12 cellular contexts compared by ENCODE assay signal in the genomic region with DNA sequence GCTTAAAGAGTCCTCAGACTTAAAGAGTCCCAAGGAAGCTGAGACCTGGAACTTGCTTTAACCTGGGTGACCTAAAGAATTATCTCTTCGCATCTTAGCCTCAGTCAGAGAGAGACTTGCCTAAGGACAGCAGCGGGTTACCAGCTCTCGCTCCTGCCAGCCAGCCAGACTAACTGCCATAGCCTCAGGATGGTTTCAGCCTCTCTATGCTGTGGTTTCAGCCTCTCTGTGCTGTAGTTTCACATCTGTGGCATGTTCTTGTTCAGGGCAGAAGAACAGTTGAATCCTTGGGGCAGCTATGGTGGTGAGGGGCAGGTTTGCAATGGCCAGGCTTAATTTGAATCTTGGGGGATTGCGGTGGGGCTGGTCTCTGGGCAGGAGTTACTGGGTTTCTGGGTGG. TPM values are rescaled to one million over a fixed set of nuclear protein-coding genes. Genes with fewer than 3 reads are reported as not detected.
A peak's percentile ranks its signal among the peaks of the same experiment; 100 is the strongest.
DNase-seq lines count a peak whose midpoint lies in the region; ATAC-seq and TF ChIP-seq lines count a peak whose summit lies in the region.
"Had no signal": no experiment of that assay in that cellular context is flagged by ENCODE, and none has a peak within 500 bp of the region (broad histone marks: within the 10 kb centered on the region; RNA-seq: fewer than 3 reads in every experiment).

No MANE protein-coding gene starts in this region.

- CTCF ChIA-PET in activated CD4-positive, alpha-beta memory T cell treated with anti-CD3 and anti-CD28 coated beads for 36 hours (lab: Charles Lee), result interaction anchor here (1.2 to 3.2 kb wide), 3 partner anchors 27 to 152 kb away, joined by 5 to 37 read pairs (median 9); no protein-coding TSS in a partner anchor

- H3K27me3 Mint-ChIP-seq in activated CD4-positive, alpha-beta T cell treated with anti-CD3 and anti-CD28 coated beads, Interleukin-2, amount 10 ng/mL, durations not matched to agents 24 days and 14 days, result no peaks in the 10 kb centered on the region
- H3K27me3 Mint-ChIP-seq in activated CD4-positive, alpha-beta memory T cell treated with anti-CD3 and anti-CD28 coated beads for 36 hours, result no peaks in the 10 kb centered on the region
- H3K27me3 Mint-ChIP-seq in stimulated activated naive CD8-positive, alpha-beta T cell treated with anti-CD3 and anti-CD28 coated beads, Interleukin-15, amount 100 ng/mL, for 72 hours, result no peaks in the 10 kb centered on the region

- H3K27ac Mint-ChIP-seq in activated CD4-positive, alpha-beta T cell treated with anti-CD3 and anti-CD28 coated beads, Interleukin-2, amount 10 ng/mL, durations not matched to agents 24 days and 14 days, result peak overlapping the region; percentile 52
- H3K27ac Mint-ChIP-seq in activated CD4-positive, alpha-beta memory T cell treated with anti-CD3 and anti-CD28 coated beads for 36 hours, result peak overlapping the region; percentile 14
- peak overlapping the region; percentile 27 to 67 for H3K27ac Mint-ChIP-seq in stimulated activated naive CD8-positive, alpha-beta T cell treated with anti-CD3 and anti-CD28 coated beads, Interleukin-15, amount 100 ng/mL, for 72 hours

- DNase-seq in activated CD4-positive, alpha-beta T cell treated with anti-CD3 and anti-CD28 coated beads, Interleukin-2, amount 10 ng/mL, durations not matched to agents 24 days and 14 days, result no peak
- DNase-seq in activated CD4-positive, alpha-beta T cell treated with anti-CD3 and anti-CD28 coated beads, Interleukin-2, amount 50 U/mL, for 4 hours, result no peak
- no peak for DNase-seq in activated CD4-positive, alpha-beta memory T cell treated with anti-CD3 and anti-CD28 coated beads for 36 hours
- no peak for DNase-seq in fibroblast of the aortic adventitia (ENCODE audit: low read depth)
- no peak for DNase-seq in stimulated activated naive CD8-positive, alpha-beta T cell treated with anti-CD3 and anti-CD28 coated beads, Interleukin-15, amount 100 ng/mL, for 72 hours
- DNase-seq in H7, result no peak
- DNase-seq: kidney glomerular epithelial cell, NCI-H2171 treated with DMSO at 0.1 percent for 48 hours, T1000 had no signal

- no peak for ATAC-seq in stimulated activated naive CD8-positive, alpha-beta T cell treated with anti-CD3 and anti-CD28 coated beads, Interleukin-15, amount 100 ng/mL, for 72 hours
- ATAC-seq in GM18511 (IDR thresholded peaks at IDR 0.05; ENCODE audit: unreplicated experiment) (no peak), HG02798 (IDR thresholded peaks at IDR 0.05; ENCODE audit: poor library complexity, unreplicated experiment) (no peak)
- ATAC-seq: body of pancreas had no signal

- no peaks in the 10 kb centered on the region for H3K27me3 ChIP-seq in H7 (ENCODE audit: control insufficient read depth, insufficient read depth, low read length)
- H3K27me3 ChIP-seq: body of pancreas had no signal

- H3K4me1 Mint-ChIP-seq in activated CD4-positive, alpha-beta T cell treated with anti-CD3 and anti-CD28 coated beads, Interleukin-2, amount 10 ng/mL, durations not matched to agents 24 days and 14 days, result peaks cover 48% of the 10 kb centered on the region
- peaks cover 64% of the 10 kb centered on the region for H3K4me1 Mint-ChIP-seq in activated CD4-positive, alpha-beta memory T cell treated with anti-CD3 and anti-CD28 coated beads for 36 hours (ENCODE audit: low read depth)
- peaks cover 83% of the 10 kb centered on the region for H3K4me1 Mint-ChIP-seq in stimulated activated naive CD8-positive, alpha-beta T cell treated with anti-CD3 and anti-CD28 coated beads, Interleukin-15, amount 100 ng/mL, for 72 hours

- no peak for TF ChIP-seq CTCF in fibroblast of the aortic adventitia (IDR thresholded peaks at IDR 0.05; ENCODE audit: insufficient read depth, low read length)

- no peaks in the 10 kb centered on the region for H3K36me3 ChIP-seq in H7 (replicated peaks; ENCODE audit: control insufficient read depth, insufficient read depth, low read length)

- intact Hi-C loops in activated CD4-positive, alpha-beta T cell treated with anti-CD3 and anti-CD28 coated beads, Interleukin-2, amount 10 ng/mL, durations not matched to agents 24 days and 14 days (cut with micrococcal nuclease), result no loop called here
- intact Hi-C loops in activated CD4-positive, alpha-beta memory T cell treated with anti-CD3 and anti-CD28 coated beads for 36 hours (cut with micrococcal nuclease), result no loop called here

- H3K36me3 Mint-ChIP-seq in activated CD4-positive, alpha-beta T cell treated with anti-CD3 and anti-CD28 coated beads, Interleukin-2, amount 10 ng/mL, durations not matched to agents 24 days and 14 days (ENCODE audit: low read depth), result peaks cover 25% of the 10 kb centered on the region
- peaks cover 20% of the 10 kb centered on the region for H3K36me3 Mint-ChIP-seq in activated CD4-positive, alpha-beta memory T cell treated with anti-CD3 and anti-CD28 coated beads for 36 hours

- peak overlapping the region; percentile 83 for H3K4me3 Mint-ChIP-seq in activated CD4-positive, alpha-beta T cell treated with anti-CD3 and anti-CD28 coated beads, Interleukin-2, amount 10 ng/mL, durations not matched to agents 24 days and 14 days
- no peak overlapping the region for H3K4me3 Mint-ChIP-seq in activated CD4-positive, alpha-beta memory T cell treated with anti-CD3 and anti-CD28 coated beads for 36 hours
- peak overlapping the region; percentile 42 to 57 for H3K4me3 Mint-ChIP-seq in stimulated activated naive CD8-positive, alpha-beta T cell treated with anti-CD3 and anti-CD28 coated beads, Interleukin-15, amount 100 ng/mL, for 72 hours

- H3K4me3 ChIP-seq in fibroblast of the aortic adventitia (ENCODE audit: low read depth, low read length) (peak overlapping the region; percentile 33), H7 (ENCODE audit: insufficient read depth, low read depth, low read length) (no peak overlapping the region)
- H3K4me3 ChIP-seq: body of pancreas had no signal

- no peaks in the 10 kb centered on the region for H3K9me3 Mint-ChIP-seq in activated CD4-positive, alpha-beta T cell treated with anti-CD3 and anti-CD28 coated beads, Interleukin-2, amount 10 ng/mL, durations not matched to agents 24 days and 14 days
- no peaks in the 10 kb centered on the region for H3K9me3 Mint-ChIP-seq in activated CD4-positive, alpha-beta memory T cell treated with anti-CD3 and anti-CD28 coated beads for 36 hours
- H3K9me3 Mint-ChIP-seq in stimulated activated naive CD8-positive, alpha-beta T cell treated with anti-CD3 and anti-CD28 coated beads, Interleukin-15, amount 100 ng/mL, for 72 hours, result no peaks in the 10 kb centered on the region

- POLR2A ChIA-PET in activated CD4-positive, alpha-beta memory T cell treated with anti-CD3 and anti-CD28 coated beads for 36 hours (lab: Charles Lee), result interaction anchor here (1.2 to 4.4 kb wide), 4 partner anchors 27 to 118 kb away, joined by 3 to 26 read pairs (median 4); no protein-coding TSS in a partner anchor

RNA-seq across cellular contexts. Expression of a gene that starts 2.3 kb away (rescaled TPM):
- total RNA-seq in activated CD4-positive, alpha-beta T cell treated with anti-CD3 and anti-CD28 coated beads, Interleukin-2, amount 10 ng/mL, durations not matched to agents 24 days and 14 days, result 46.7 and 46.8 TPM in 2 replicates
- total RNA-seq in activated CD4-positive, alpha-beta memory T cell treated with anti-CD3 and anti-CD28 coated beads for 36 hours, result 10 to 100 TPM; 34.7 to 37.9 TPM
- 42.7 and 172 TPM in 2 replicates for total RNA-seq in fibroblast of the aortic adventitia (ENCODE audit: low replicate concordance)
- total RNA-seq in H7 (2014; rRNA removed; shearing (Covaris generic)), result 24.5 and 37.1 TPM in 2 replicates

RNA-seq across cellular contexts. Expression of a gene that starts 6.3 kb away (rescaled TPM):
- total RNA-seq in activated CD4-positive, alpha-beta T cell treated with anti-CD3 and anti-CD28 coated beads, Interleukin-2, amount 10 ng/mL, durations not matched to agents 24 days and 14 days, result 15.5 and 16.8 TPM in 2 replicates
- 10 to 100 TPM; 14.4 to 16.1 TPM for total RNA-seq in activated CD4-positive, alpha-beta memory T cell treated with anti-CD3 and anti-CD28 coated beads for 36 hours
- 0.41 and 5.8 TPM in 2 replicates for total RNA-seq in fibroblast of the aortic adventitia (ENCODE audit: low replicate concordance)
- 0.73 and 0.81 TPM in 2 replicates for total RNA-seq in H7 (2014; rRNA removed; shearing (Covaris generic))

RNA-seq across cellular contexts. Expression of a gene that starts 33.9 kb away (rescaled TPM):
- total RNA-seq in activated CD4-positive, alpha-beta T cell treated with anti-CD3 and anti-CD28 coated beads, Interleukin-2, amount 10 ng/mL, durations not matched to agents 24 days and 14 days, result 410 and 411 TPM in 2 replicates
- total RNA-seq in activated CD4-positive, alpha-beta memory T cell treated with anti-CD3 and anti-CD28 coated beads for 36 hours, result 100 to 1,000 TPM; 593 to 683 TPM
- 527 and 883 TPM in 2 replicates for total RNA-seq in fibroblast of the aortic adventitia (ENCODE audit: low replicate concordance)
- 6.4 and 10.6 TPM in 2 replicates for total RNA-seq in H7 (2014; rRNA removed; shearing (Covaris generic))

RNA-seq across cellular contexts. Expression of a gene that starts 34.2 kb away (rescaled TPM):
- 1.2 and 1.6 TPM in 2 replicates for total RNA-seq in activated CD4-positive, alpha-beta T cell treated with anti-CD3 and anti-CD28 coated beads, Interleukin-2, amount 10 ng/mL, durations not matched to agents 24 days and 14 days
- total RNA-seq in activated CD4-positive, alpha-beta memory T cell treated with anti-CD3 and anti-CD28 coated beads for 36 hours, result under 1 TPM; 0.73 to 1.00 TPM
- total RNA-seq in fibroblast of the aortic adventitia (ENCODE audit: low replicate concordance), result 0.27 TPM in 1 of 2 replicates, not detected in the other
- 0.35 and 0.70 TPM in 2 replicates for total RNA-seq in H7 (2014; rRNA removed; shearing (Covaris generic))
- total RNA-seq: body of pancreas had no signal

RNA-seq across cellular contexts. Expression of a gene that starts 55.1 kb away (rescaled TPM):
- total RNA-seq in activated CD4-positive, alpha-beta T cell treated with anti-CD3 and anti-CD28 coated beads, Interleukin-2, amount 10 ng/mL, durations not matched to agents 24 days and 14 days, result 76.6 and 81.0 TPM in 2 replicates
- total RNA-seq in activated CD4-positive, alpha-beta memory T cell treated with anti-CD3 and anti-CD28 coated beads for 36 hours, result 10 to 100 TPM; 68.7 to 71.6 TPM
- 46.4 and 75.9 TPM in 2 replicates for total RNA-seq in fibroblast of the aortic adventitia (ENCODE audit: low replicate concordance)
- 65.2 and 69.2 TPM in 2 replicates for total RNA-seq in H7 (2014; rRNA removed; shearing (Covaris generic))

Comparison
In these comparisons a context has a peak if more than half of its experiments do, and no peak if none do; other contexts are left out.
1. RNA of a gene that starts 33.9 kb away (total RNA-seq): 593 to 683 TPM in activated CD4-positive, alpha-beta memory T cell treated with anti-CD3 and anti-CD28 coated beads for 36 hours, 527 to 883 TPM in fibroblast of the aortic adventitia and 410 to 411 TPM in activated CD4-positive, alpha-beta T cell treated with anti-CD3 and anti-CD28 coated beads, Interleukin-2, amount 10 ng/mL, durations not matched to agents 24 days and 14 days; 6.4 to 10.6 TPM in H7; every median in the first group is over 10 times any median in the second.
2. Peak in every context shown above with its lines, with median percentiles within 50 percentile points of each other: H3K27ac Mint-ChIP-seq.